9 cellular contexts compared by ENCODE assay signal in the genomic region with DNA sequence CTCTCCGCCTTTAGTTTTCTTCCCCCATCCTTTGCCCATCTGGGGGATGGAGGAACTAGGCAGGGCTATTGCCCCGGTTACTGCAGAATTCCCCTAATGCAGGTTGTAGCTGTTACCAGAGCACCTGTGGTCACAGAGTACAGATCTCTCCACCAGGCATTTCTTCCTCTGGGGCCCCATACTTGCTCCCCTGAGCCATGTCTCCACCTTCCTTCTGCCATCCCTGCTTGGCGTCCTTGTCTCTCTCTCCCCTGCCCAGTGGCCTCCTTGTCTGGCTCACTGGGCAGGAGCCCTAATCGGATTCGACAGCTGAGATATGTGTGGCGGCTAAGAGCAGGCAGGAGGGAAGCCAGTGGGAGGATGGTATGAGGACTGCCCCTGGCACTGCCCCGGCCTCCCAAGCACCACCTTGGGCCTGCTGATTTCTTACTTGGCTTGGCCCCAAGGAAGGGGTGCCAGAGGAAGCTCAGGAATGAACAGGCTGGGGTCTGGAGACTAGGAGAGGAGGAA. TPM values are rescaled to one million over a fixed set of nuclear protein-coding genes. Genes with fewer than 3 reads are reported as not detected.
A peak's percentile ranks its signal among the peaks of the same experiment; 100 is the strongest.
DNase-seq lines count a peak whose midpoint lies in the region; ATAC-seq and TF ChIP-seq lines count a peak whose summit lies in the region.
"Had no signal": no experiment of that assay in that cellular context is flagged by ENCODE, and none has a peak within 500 bp of the region (broad histone marks: within the 10 kb centered on the region; RNA-seq: fewer than 3 reads in every experiment).

No MANE protein-coding gene starts in this region.

- TF ChIP-seq CTCF in OCI-LY3 (IDR thresholded peaks at IDR 0.05; ENCODE audit: low read depth, low read length) (no peak), foreskin keratinocyte (conservative IDR thresholded peaks at IDR 0.05) (no peak)

- H4K20me1 ChIP-seq in BLaER1 = no peaks in the 10 kb centered on the region; the same call in 1 of the 2 replicates
- no peaks in the 10 kb centered on the region for H4K20me1 ChIP-seq in OCI-LY3 (ENCODE audit: insufficient read depth, low read length)

- H3K27ac ChIP-seq in BLaER1 (peak overlapping the region; percentile 75), OCI-LY3 (ENCODE audit: low read length) (no peak overlapping the region), epithelial cell of prostate (peak overlapping the region; percentile 91), neuronal stem cell (replicated peaks; ENCODE audit: low read length) (no peak overlapping the region), foreskin keratinocyte (no peak overlapping the region)

- no CpG with 5 or more reads among the region's 7 CpGs for WGBS in neuronal stem cell (ENCODE audit: extremely low coverage in 2 of 2, insufficient read length in 2 of 2, insufficient replicate concordance in 1 of 2), 2 donors

- no peak overlapping the region for H3K23ac ChIP-seq in neuronal stem cell (ENCODE audit: low read depth, low read length, poor library complexity)

- no peak overlapping the region for H2BK120ac ChIP-seq in neuronal stem cell (ENCODE audit: low read depth, low read length)

- peak overlapping the region; percentile 52 for H4K8ac ChIP-seq in neuronal stem cell (ENCODE audit: low read depth, low read length)

- ATAC-seq in foreskin keratinocyte = no peak

- no peak overlapping the region for H3K18ac ChIP-seq in neuronal stem cell (ENCODE audit: low read length)

- H3K9me3 ChIP-seq in BLaER1 (no peaks in the 10 kb centered on the region), OCI-LY3 (ENCODE audit: insufficient read depth, low read length) (no peaks in the 10 kb centered on the region), neuronal stem cell (replicated peaks in 1 of 2; ENCODE audit: control insufficient read depth in 2 of 2, insufficient read depth in 1 of 2, low read depth in 1 of 2, low read length in 2 of 2) (no peaks in the 10 kb centered on the region)

- peak overlapping the region; percentile 2 for H2AK5ac ChIP-seq in neuronal stem cell (ENCODE audit: low read depth, low read length)

- no peak overlapping the region for H3K4ac ChIP-seq in neuronal stem cell (ENCODE audit: low read length)

- H2BK15ac ChIP-seq in neuronal stem cell (ENCODE audit: low read length) = no peak overlapping the region

- H3K14ac ChIP-seq in neuronal stem cell (ENCODE audit: low read length) = no peak overlapping the region

- DNase-seq in epithelial cell of prostate (ENCODE audit: low read depth, low spot score) (no peak), neuronal stem cell (ENCODE audit: low spot score) (no peak), medulla oblongata (ENCODE audit: extremely low spot score) (no peak), RKO (ENCODE audit: low spot score) (no peak), foreskin keratinocyte (no peak)
- no peak for DNase-seq in activated CD4-positive, alpha-beta T cell treated with anti-CD3 and anti-CD28 coated beads for 4 hours
- DNase-seq: activated gamma-delta T cell treated with Interleukin-2 at 50 U/mL for 16 hours had no signal

- no peak overlapping the region for H2BK5ac ChIP-seq in neuronal stem cell (ENCODE audit: low read length)

- H3K36me3 ChIP-seq in BLaER1 (no peaks in the 10 kb centered on the region), OCI-LY3 (replicated peaks; ENCODE audit: low read depth, low read length) (no peaks in the 10 kb centered on the region), neuronal stem cell (replicated peaks in 1 of 2; ENCODE audit: control insufficient read depth in 2 of 2, insufficient read depth in 2 of 2, low read length in 2 of 2) (no peaks in the 10 kb centered on the region)

- H3K27me3 ChIP-seq in BLaER1 (no peaks in the 10 kb centered on the region), OCI-LY3 (ENCODE audit: low read depth, low read length) (no peaks in the 10 kb centered on the region), neuronal stem cell (ENCODE audit: control insufficient read depth in 3 of 3, insufficient read depth in 3 of 3, low read depth in 1 of 3, low read length in 3 of 3) (no peaks in the 10 kb centered on the region), foreskin keratinocyte (no peaks in the 10 kb centered on the region)

- H2AFZ ChIP-seq in OCI-LY3 (ENCODE audit: low read depth, low read length) = no peak overlapping the region
- H2AFZ ChIP-seq in neuronal stem cell (ENCODE audit: low read length) = no peak overlapping the region

- peaks cover 2% of the 10 kb centered on the region for H3K79me1 ChIP-seq in neuronal stem cell (ENCODE audit: low read depth, low read length)

- H3K4me3 ChIP-seq in BLaER1 (no peak overlapping the region; the same call in 1 of the 2 replicates), OCI-LY3 (ENCODE audit: low read length) (no peak overlapping the region), neuronal stem cell (ENCODE audit: low read length in 2 of 2) (no peak overlapping the region)

- no peak overlapping the region for H4K91ac ChIP-seq in neuronal stem cell (ENCODE audit: low read depth, low read length, poor library complexity)

- H3K79me2 ChIP-seq in OCI-LY3 (ENCODE audit: low read length) = no peaks in the 10 kb centered on the region

- H3K4me2 ChIP-seq in BLaER1 = peak overlapping the region; percentile 95
- H3K4me2 ChIP-seq in OCI-LY3 (ENCODE audit: low read length) = 0 out of 2 replicates have a peak overlapping the region, but pooled peaks have one; percentile 7
- H3K4me2 ChIP-seq in neuronal stem cell (ENCODE audit: insufficient read depth, low read length, poor library complexity, severe bottlenecking) = no peak overlapping the region

- no peak overlapping the region for H2BK12ac ChIP-seq in neuronal stem cell (ENCODE audit: low read length)

- peaks cover 100% of the 10 kb centered on the region for H3K4me1 ChIP-seq in BLaER1
- H3K4me1 ChIP-seq in OCI-LY3 (ENCODE audit: low read length) = peaks cover 53% of the 10 kb centered on the region
- H3K4me1 ChIP-seq in neuronal stem cell (ENCODE audit: control insufficient read depth in 2 of 2, insufficient read depth in 1 of 2, low read depth in 1 of 2, low read length in 2 of 2) = peaks cover 20 to 31% of the 10 kb centered on the region in 2 donors
- H3K4me1 ChIP-seq in foreskin keratinocyte = peaks cover 63% of the 10 kb centered on the region

- peak overlapping the region; percentile 58 for H3K9ac ChIP-seq in BLaER1
- no peak overlapping the region for H3K9ac ChIP-seq in OCI-LY3 (ENCODE audit: low read length)
- H3K9ac ChIP-seq in neuronal stem cell (ENCODE audit: low read depth, low read length, poor library complexity) = no peak overlapping the region

RNA-seq across cellular contexts. Expression of a gene that starts 2.0 kb away (rescaled TPM):
- 14.9 TPM for polyA plus RNA-seq in neuronal stem cell (2013, experiment 1 of 2)
- 15.3 TPM for polyA plus RNA-seq in neuronal stem cell (2013, experiment 2 of 2)
- total RNA-seq in foreskin keratinocyte = 26.4 and 28.4 TPM in 2 replicates
- 21.6 and 22.4 TPM in 2 replicates for polyA plus RNA-seq in foreskin keratinocyte

RNA-seq across cellular contexts. Expression of a gene that starts 23.3 kb away (rescaled TPM):
- 31.8 TPM for polyA plus RNA-seq in neuronal stem cell (2013, experiment 1 of 2)
- polyA plus RNA-seq in neuronal stem cell (2013, experiment 2 of 2) = 32.6 TPM
- total RNA-seq in foreskin keratinocyte = 60.7 and 68.9 TPM in 2 replicates
- polyA plus RNA-seq in foreskin keratinocyte = 31.9 and 41.0 TPM in 2 replicates

RNA-seq across cellular contexts. Expression of a gene that starts 53.6 kb away (rescaled TPM):
- polyA plus RNA-seq in neuronal stem cell (2013, experiment 1 of 2) = 0.08 TPM
- 0.07 TPM for polyA plus RNA-seq in neuronal stem cell (2013, experiment 2 of 2)
- not detected in 2 replicates for total RNA-seq in foreskin keratinocyte
- polyA plus RNA-seq in foreskin keratinocyte = not detected in 2 replicates

Comparison
In these comparisons a context has a peak if more than half of its experiments do, and no peak if none do; other contexts are left out.
1. H3K27ac ChIP-seq: peak in BLaER1 (single experiment) and epithelial cell of prostate (single experiment); none in OCI-LY3 (single experiment), neuronal stem cell (single experiment) and foreskin keratinocyte (single experiment).